In the genomic region with DNA sequence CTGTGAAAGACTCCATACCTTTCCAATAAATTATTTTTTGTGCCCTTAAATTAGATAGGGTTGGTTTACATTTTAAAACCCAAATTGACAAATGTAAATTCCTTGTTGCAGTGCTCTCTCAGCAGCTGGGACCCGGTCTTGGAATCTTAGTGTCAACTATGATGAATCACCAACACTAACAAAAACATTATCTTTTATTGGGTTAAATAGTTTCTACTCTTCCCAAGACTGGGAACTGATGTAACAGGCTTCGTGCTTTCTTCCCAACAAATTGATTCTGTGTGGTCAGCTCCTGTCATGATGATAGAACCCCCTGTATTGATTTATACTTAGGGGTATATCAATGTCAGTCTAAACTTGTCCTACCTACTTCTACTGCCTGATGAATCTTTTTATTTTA, we compare ENCODE assay signal across 18 cellular contexts.
"Had no signal": no experiment of that assay in that cellular context is flagged by ENCODE, and none has a peak within 500 bp of the region (broad histone marks: within the 10 kb centered on the region; RNA-seq: fewer than 3 reads in every experiment).

No MANE protein-coding gene starts in this region.

- H3K27ac ChIP-seq: neural progenitor cell, prostate gland, right atrium auricular region, tibial nerve had no signal

- DNase-seq: activated CD8-positive, alpha-beta T cell treated with anti-CD3 and anti-CD28 coated beads for 36 hours; activated naive CD4-positive, alpha-beta T cell treated with anti-CD3 and anti-CD28 coated beads for 36 hours; activated T-cell treated with anti-CD3 and anti-CD28 coated beads, Interleukin-2, amount 50 U/mL, for 4 hours; cortex of kidney; effector CD4-positive, alpha-beta T cell; left colon; midbrain; T1000 had no signal

- H3K9me3 ChIP-seq: prostate gland, right atrium auricular region had no signal

- H3K4me3 Mint-ChIP-seq: activated CD4-positive, alpha-beta T cell treated with anti-CD3 and anti-CD28 coated beads, Interleukin-2, amount 10 ng/mL, durations not matched to agents 24 days and 14 days; activated CD8-positive, alpha-beta T cell treated with anti-CD3 and anti-CD28 coated beads for 36 hours; activated naive CD4-positive, alpha-beta T cell treated with anti-CD3 and anti-CD28 coated beads for 36 hours; activated T-cell treated with anti-CD3 and anti-CD28 coated beads, Interleukin-2, amount 50 U/mL, for 4 hours; central memory CD8-positive, alpha-beta T cell; neural progenitor cell; stimulated activated naive CD8-positive, alpha-beta T cell treated with anti-CD3 and anti-CD28 coated beads, Interleukin-15, Interleukin-2, amounts not matched to agents 100 ng/mL and 50 ng/mL, for 24 hours had no signal

- H3K27ac Mint-ChIP-seq: activated CD8-positive, alpha-beta T cell treated with anti-CD3 and anti-CD28 coated beads for 36 hours; activated naive CD4-positive, alpha-beta T cell treated with anti-CD3 and anti-CD28 coated beads for 36 hours; neural progenitor cell; stimulated activated naive CD8-positive, alpha-beta T cell treated with anti-CD3 and anti-CD28 coated beads, Interleukin-15, Interleukin-2, amounts not matched to agents 100 ng/mL and 50 ng/mL, for 24 hours had no signal

- H3K27me3 ChIP-seq: neural progenitor cell, right atrium auricular region, tibial nerve had no signal

- H3K4me3 ChIP-seq: lung, neural progenitor cell, prostate gland, right atrium auricular region, tibial nerve had no signal

- H3K4me1 ChIP-seq: neural progenitor cell, prostate gland, right atrium auricular region, tibial nerve had no signal

- H3K9ac ChIP-seq: neural progenitor cell had no signal

- H3K4me1 Mint-ChIP-seq: central memory CD8-positive, alpha-beta T cell; neural progenitor cell had no signal

- H2AFZ ChIP-seq: neural progenitor cell had no signal

- FAIRE-seq: islet of Langerhans, urothelium cell line had no signal

- H3K9me3 Mint-ChIP-seq: activated naive CD4-positive, alpha-beta T cell treated with anti-CD3 and anti-CD28 coated beads for 36 hours; activated T-cell treated with anti-CD3 and anti-CD28 coated beads, Interleukin-2, amount 50 U/mL, for 4 hours; central memory CD8-positive, alpha-beta T cell had no signal

- H3K36me3 ChIP-seq: neural progenitor cell, prostate gland, right atrium auricular region had no signal

- H3K4me2 ChIP-seq: neural progenitor cell had no signal

- H3K27me3 Mint-ChIP-seq: activated CD4-positive, alpha-beta T cell treated with anti-CD3 and anti-CD28 coated beads, Interleukin-2, amount 10 ng/mL, durations not matched to agents 24 days and 14 days; activated CD8-positive, alpha-beta T cell treated with anti-CD3 and anti-CD28 coated beads for 36 hours; central memory CD8-positive, alpha-beta T cell had no signal

- ATAC-seq: activated CD8-positive, alpha-beta T cell treated with anti-CD3 and anti-CD28 coated beads for 36 hours; activated T-cell treated with anti-CD3 and anti-CD28 coated beads, Interleukin-2, amount 50 U/mL, for 4 hours; left colon had no signal
